Comparison of ENCODE assay signal across 1 cellular context in the genomic region with DNA sequence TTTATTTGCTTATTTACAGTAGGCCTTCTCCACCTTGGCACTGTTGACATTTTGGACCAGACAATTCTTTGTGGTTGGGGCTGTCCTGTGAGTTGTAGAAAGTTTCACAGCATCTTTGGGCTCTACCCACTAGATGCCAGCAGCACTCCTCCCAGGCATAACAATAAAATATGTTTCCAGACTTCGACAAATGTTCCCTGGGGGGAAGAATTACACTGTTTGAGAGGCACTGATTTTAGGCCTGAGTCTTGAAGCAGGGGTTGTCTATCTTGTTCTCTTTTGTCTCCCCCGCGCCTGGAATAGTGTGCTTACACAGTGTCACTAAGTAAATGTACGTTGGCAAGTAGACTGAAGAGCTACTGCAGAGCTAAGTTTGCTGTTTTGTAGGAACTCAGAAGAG.
TF ChIP-seq lines count a peak whose summit lies in the region.

No MANE protein-coding gene starts in this region.

TF ChIP-seq in H1, 55 proteins besides CTCF, POLR2A, EP300 and RAD21:
- TF ChIP-seq GABPA (IDR thresholded peaks at IDR 0.05; ENCODE audit: borderline replicate concordance, insufficient read depth, low read length): no peak
- TF ChIP-seq NRF1 (IDR thresholded peaks at IDR 0.05; ENCODE audit: low read depth, low read length): no peak
- no peak for TF ChIP-seq SRF (IDR thresholded peaks at IDR 0.05; ENCODE audit: low read depth, low read length)
- TF ChIP-seq JUN (IDR thresholded peaks at IDR 0.05; ENCODE audit: low read depth, low read length): no peak
- TF ChIP-seq, protein P1, sequence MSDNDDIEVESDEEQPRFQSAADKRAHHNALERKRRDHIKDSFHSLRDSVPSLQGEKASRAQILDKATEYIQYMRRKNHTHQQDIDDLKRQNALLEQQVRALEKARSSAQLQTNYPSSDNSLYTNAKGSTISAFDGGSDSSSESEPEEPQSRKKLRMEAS (IDR thresholded peaks at IDR 0.05): no peak
- no peak for TF ChIP-seq POLR2AphosphoS5 (IDR thresholded peaks at IDR 0.05; ENCODE audit: low read depth, low read length)
- TF ChIP-seq RBBP5 (IDR thresholded peaks at IDR 0.05; ENCODE audit: borderline replicate concordance, low read depth, low read length): no peak
- no peak for TF ChIP-seq ASH2L (IDR thresholded peaks at IDR 0.05; ENCODE audit: low read length)
